In the genomic region with DNA sequence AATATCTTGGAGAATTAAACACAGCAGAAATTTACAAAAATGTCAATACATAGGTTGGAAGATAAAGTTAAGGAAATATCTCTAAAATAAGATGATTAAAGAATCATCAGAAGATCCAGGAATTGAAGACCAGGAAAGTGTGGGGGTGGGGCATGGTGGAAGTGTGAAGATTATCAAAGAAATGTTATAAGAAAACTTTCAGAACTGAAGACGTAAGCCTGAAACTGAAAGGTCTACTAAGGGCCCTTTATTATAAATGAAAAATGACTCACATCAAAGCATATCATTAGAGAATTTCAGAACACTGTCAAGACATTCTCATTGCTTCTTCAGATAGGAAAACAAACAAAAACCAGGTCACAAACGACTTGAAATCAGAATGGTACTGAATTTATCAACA, we compare ENCODE assay signal across 24 cellular contexts.
DNase-seq lines count a peak whose midpoint lies in the region; TF ChIP-seq lines count a peak whose summit lies in the region.
"Had no signal": no experiment of that assay in that cellular context is flagged by ENCODE, and none has a peak within 500 bp of the region (broad histone marks: within the 10 kb centered on the region; RNA-seq: fewer than 3 reads in every experiment).

No MANE protein-coding gene starts in this region.

- H3K4me1 ChIP-seq in osteoblast (ENCODE audit: insufficient read depth, low read length), result no peaks in the 10 kb centered on the region
- H3K4me1 ChIP-seq: breast epithelium, gastrocnemius medialis, transverse colon had no signal

- no peak overlapping the region for H3K4me3 Mint-ChIP-seq in activated CD4-positive, alpha-beta memory T cell treated with anti-CD3 and anti-CD28 coated beads for 36 hours
- H3K4me3 Mint-ChIP-seq in activated CD4-positive, alpha-beta memory T cell treated with anti-CD3 and anti-CD28 coated beads, Interleukin-2, amount 10 ng/mL, durations not matched to agents 7 days and 5 days, result no peak overlapping the region
- H3K4me3 Mint-ChIP-seq: CD4-positive, alpha-beta memory T cell; naive thymus-derived CD4-positive, alpha-beta T cell had no signal

- H3K27me3 Mint-ChIP-seq in activated CD4-positive, alpha-beta memory T cell treated with anti-CD3 and anti-CD28 coated beads for 36 hours, result peaks cover 6% of the 10 kb centered on the region
- peaks cover 2% of the 10 kb centered on the region for H3K27me3 Mint-ChIP-seq in activated CD4-positive, alpha-beta memory T cell treated with anti-CD3 and anti-CD28 coated beads, Interleukin-2, amount 10 ng/mL, durations not matched to agents 7 days and 5 days

- H3K79me2 ChIP-seq in osteoblast (ENCODE audit: insufficient read depth, low read length), result no peaks in the 10 kb centered on the region

- no peak overlapping the region for H2AFZ ChIP-seq in osteoblast (ENCODE audit: low read length)

- no peaks in the 10 kb centered on the region for H3K27me3 ChIP-seq in osteoblast (ENCODE audit: insufficient read depth, low read length)
- H3K27me3 ChIP-seq: breast epithelium, gastrocnemius medialis, transverse colon had no signal

- H3K27ac Mint-ChIP-seq in activated CD4-positive, alpha-beta memory T cell treated with anti-CD3 and anti-CD28 coated beads for 36 hours, result no peak overlapping the region
- no peak overlapping the region for H3K27ac Mint-ChIP-seq in activated CD4-positive, alpha-beta memory T cell treated with anti-CD3 and anti-CD28 coated beads, Interleukin-2, amount 10 ng/mL, durations not matched to agents 7 days and 5 days
- H3K27ac Mint-ChIP-seq: naive thymus-derived CD4-positive, alpha-beta T cell had no signal

- no peak overlapping the region for H3K4me2 ChIP-seq in osteoblast (ENCODE audit: insufficient read depth, low read length)

- CTCF ChIA-PET in activated CD4-positive, alpha-beta memory T cell treated with anti-CD3 and anti-CD28 coated beads for 36 hours (lab: Charles Lee), result no interaction called here
- CTCF ChIA-PET in activated CD4-positive, alpha-beta memory T cell treated with anti-CD3 and anti-CD28 coated beads, Interleukin-2, amount 10 ng/mL, durations not matched to agents 7 days and 5 days (lab: Charles Lee), result no interaction called here

- POLR2A ChIA-PET in activated CD4-positive, alpha-beta memory T cell treated with anti-CD3 and anti-CD28 coated beads for 36 hours (lab: Charles Lee), result no interaction called here
- POLR2A ChIA-PET in activated CD4-positive, alpha-beta memory T cell treated with anti-CD3 and anti-CD28 coated beads, Interleukin-2, amount 10 ng/mL, durations not matched to agents 7 days and 5 days (lab: Charles Lee), result no interaction called here

- no peaks in the 10 kb centered on the region for H3K9me3 ChIP-seq in osteoblast (ENCODE audit: low read depth, low read length)
- H3K9me3 ChIP-seq: breast epithelium, gastrocnemius medialis, transverse colon had no signal

- intact Hi-C loops in activated CD4-positive, alpha-beta memory T cell treated with anti-CD3 and anti-CD28 coated beads for 36 hours (cut with micrococcal nuclease), result no loop called here

- H3K27ac ChIP-seq in osteoblast (ENCODE audit: low read depth, low read length), result no peak overlapping the region
- H3K27ac ChIP-seq: breast epithelium, gastrocnemius medialis, transverse colon had no signal

- H3K9me3 Mint-ChIP-seq in activated CD4-positive, alpha-beta memory T cell treated with anti-CD3 and anti-CD28 coated beads for 36 hours, result no peaks in the 10 kb centered on the region
- no peaks in the 10 kb centered on the region for H3K9me3 Mint-ChIP-seq in activated CD4-positive, alpha-beta memory T cell treated with anti-CD3 and anti-CD28 coated beads, Interleukin-2, amount 10 ng/mL, durations not matched to agents 7 days and 5 days
- H3K9me3 Mint-ChIP-seq: CD4-positive, alpha-beta memory T cell had no signal

- H4K20me1 ChIP-seq in osteoblast (ENCODE audit: insufficient read depth, low read length), result no peaks in the 10 kb centered on the region

- no peaks in the 10 kb centered on the region for H3K36me3 ChIP-seq in osteoblast (ENCODE audit: insufficient read depth, low read length)
- H3K36me3 ChIP-seq: breast epithelium, gastrocnemius medialis, transverse colon had no signal

- in situ Hi-C loops in GM13976 (cut with MboI; ENCODE audit: low sequenced_read_pairs, unreplicated experiment), result no loop called here

- peak; percentile 34 for DNase-seq in activated CD4-positive, alpha-beta memory T cell treated with anti-CD3 and anti-CD28 coated beads for 36 hours
- no peak for DNase-seq in activated CD4-positive, alpha-beta memory T cell treated with anti-CD3 and anti-CD28 coated beads, Interleukin-2, amount 10 ng/mL, durations not matched to agents 7 days and 5 days
- DNase-seq in GM13976 (ENCODE audit: low spot score) (peak; percentile 41), NCI-H345 treated with DMSO at 0.1 percent for 48 hours (lab: John Stamatoyannopoulos, UW; ENCODE audit: unreplicated experiment) (no peak), SIG-M5 treated with dmso at 0.1 percent for 504 hours (lab: John Stamatoyannopoulos, UW; ENCODE audit: unreplicated experiment) (no peak), osteoblast (ENCODE audit: insufficient read length, low spot score, missing footprints) (no peak)
- DNase-seq in activated T-helper 9 cell treated with anti-CD3 and anti-CD28 coated beads, Interleukin-2, amount 50 U/mL, for 16 hours (ENCODE audit: low read depth), result peak; percentile 6
- DNase-seq in stimulated activated CD4-positive, alpha-beta T cell treated with anti-CD3 and anti-CD28 coated beads, Interleukin-2, amount 100 ng/mL, for 24 hours, result peak; percentile 41 to 45
- DNase-seq: activated CD4-positive, CD25-positive, alpha-beta regulatory T cell treated with anti-CD3 and anti-CD28 coated beads, Interleukin-2, amount 50 U/mL, for 72 hours; activated CD8-positive, alpha-beta memory T cell treated with anti-CD3 and anti-CD28 coated beads, Interleukin-2, amount 50 U/mL, for 48 hours; anterior cingulate cortex; CD4-positive, alpha-beta memory T cell; gastrocnemius medialis; hippocampal formation; naive thymus-derived CD4-positive, alpha-beta T cell; NCI-H1417 treated with DMSO at 0.1 percent for 48 hours; NCI-H2081 treated with DMSO at 0.1 percent for 48 hours; NCI-H2227 treated with DMSO at 0.1 percent for 48 hours; nucleus accumbens; Right ventricle myocardium superior; T-helper 2 cell; transverse colon had no signal

- TF ChIP-seq CTCF in GM13976 (IDR thresholded peaks at IDR 0.05; ENCODE audit: borderline replicate concordance, control extremely low read depth, extremely low read depth, insufficient read depth, missing control alignments), result no peak
- no peak for TF ChIP-seq CTCF in osteoblast (IDR thresholded peaks at IDR 0.05; ENCODE audit: extremely low read depth, low read depth, low read length)

- H3K36me3 Mint-ChIP-seq in activated CD4-positive, alpha-beta memory T cell treated with anti-CD3 and anti-CD28 coated beads for 36 hours, result no peaks in the 10 kb centered on the region
- no peaks in the 10 kb centered on the region for H3K36me3 Mint-ChIP-seq in activated CD4-positive, alpha-beta memory T cell treated with anti-CD3 and anti-CD28 coated beads, Interleukin-2, amount 10 ng/mL, durations not matched to agents 7 days and 5 days (ENCODE audit: low read depth)
- H3K36me3 Mint-ChIP-seq: CD4-positive, alpha-beta memory T cell had no signal

- peaks cover 14% of the 10 kb centered on the region for H3K4me1 Mint-ChIP-seq in activated CD4-positive, alpha-beta memory T cell treated with anti-CD3 and anti-CD28 coated beads for 36 hours (ENCODE audit: low read depth)
- H3K4me1 Mint-ChIP-seq in activated CD4-positive, alpha-beta memory T cell treated with anti-CD3 and anti-CD28 coated beads, Interleukin-2, amount 10 ng/mL, durations not matched to agents 7 days and 5 days, result peaks cover 4% of the 10 kb centered on the region

- H3K4me3 ChIP-seq in osteoblast (ENCODE audit: insufficient read depth, low read length), result no peak overlapping the region
- H3K4me3 ChIP-seq: breast epithelium, gastrocnemius medialis, lung, transverse colon had no signal

Comparison
In these comparisons a context has a peak if more than half of its experiments do, and no peak if none do; other contexts are left out.
1. DNase-seq: peak in activated CD4-positive, alpha-beta memory T cell treated with anti-CD3 and anti-CD28 coated beads for 36 hours (single experiment), GM13976 (single experiment), activated T-helper 9 cell treated with anti-CD3 and anti-CD28 coated beads, Interleukin-2, amount 50 U/mL, for 16 hours (single experiment) and stimulated activated CD4-positive, alpha-beta T cell treated with anti-CD3 and anti-CD28 coated beads, Interleukin-2, amount 100 ng/mL, for 24 hours (2 of 2); none in activated CD4-positive, alpha-beta memory T cell treated with anti-CD3 and anti-CD28 coated beads, Interleukin-2, amount 10 ng/mL, durations not matched to agents 7 days and 5 days (single experiment), NCI-H345 treated with DMSO at 0.1 percent for 48 hours (single experiment), SIG-M5 treated with dmso at 0.1 percent for 504 hours (single experiment) and osteoblast (single experiment).